Comparison of ENCODE assay signal across 2 cellular contexts in genomic region chr1:27886353-27886679, GRCh38.
TF ChIP-seq lines count a peak whose summit lies in the region.

No MANE protein-coding gene starts in this region.

TF ChIP-seq in liver, 16 proteins besides CTCF, POLR2A, EP300 and RAD21:
- no peak for TF ChIP-seq SP1 (IDR thresholded peaks at IDR 0.05)
- TF ChIP-seq EGR1 (IDR thresholded peaks at IDR 0.05; ENCODE audit: low read depth in 2 of 2), result no peak
- no peak for TF ChIP-seq FOXA1 (IDR thresholded peaks at IDR 0.05)
- TF ChIP-seq FOXA2 (IDR thresholded peaks at IDR 0.05), result no peak
- no peak for TF ChIP-seq REST (IDR thresholded peaks at IDR 0.05)
- no peak for TF ChIP-seq MAX (IDR thresholded peaks at IDR 0.05)
- TF ChIP-seq NR2F2 (IDR thresholded peaks at IDR 0.05), result no peak
- no peak for TF ChIP-seq RXRA (IDR thresholded peaks at IDR 0.05)
- TF ChIP-seq ZBTB33 (IDR thresholded peaks at IDR 0.05), result no peak
- no peak for TF ChIP-seq JUND (IDR thresholded peaks at IDR 0.05)
- TF ChIP-seq GABPA (IDR thresholded peaks at IDR 0.05 in 1 of 2, conservative IDR thresholded peaks at IDR 0.05 in 1 of 2), result no peak
- TF ChIP-seq HNF4A (conservative IDR thresholded peaks at IDR 0.05), result no peak

TF ChIP-seq in HepG2, 621 proteins besides CTCF, POLR2A, EP300 and RAD21:
- TF ChIP-seq TFDP2 (CRISPR knock-in tag; IDR thresholded peaks at IDR 0.05), result no peak
- no peak for TF ChIP-seq STAG1 (CRISPR knock-in tag; IDR thresholded peaks at IDR 0.05)
- TF ChIP-seq ZEB1 (IDR thresholded peaks at IDR 0.05; ENCODE audit: insufficient replicate concordance, low read depth), result no peak
- TF ChIP-seq DBP (CRISPR knock-in tag; IDR thresholded peaks at IDR 0.05; ENCODE audit: not compliant biosample characterization), result no peak
- no peak for TF ChIP-seq POGK (CRISPR knock-in tag; conservative IDR thresholded peaks at IDR 0.05)
- TF ChIP-seq ETS1 (CRISPR knock-in tag; IDR thresholded peaks at IDR 0.05), result no peak
- no peak for TF ChIP-seq PRPF4 (IDR thresholded peaks at IDR 0.05; ENCODE audit: low read depth, low read length, poor library complexity, severe bottlenecking)
- TF ChIP-seq ARNTL (CRISPR knock-in tag; IDR thresholded peaks at IDR 0.05), result no peak
- TF ChIP-seq CAMTA2 (CRISPR knock-in tag; IDR thresholded peaks at IDR 0.05; ENCODE audit: borderline replicate concordance), result no peak
- no peak for TF ChIP-seq ZBTB38 (CRISPR knock-in tag; IDR thresholded peaks at IDR 0.05)
- no peak for TF ChIP-seq RBAK (CRISPR knock-in tag; IDR thresholded peaks at IDR 0.05)
- TF ChIP-seq PHF20 (CRISPR knock-in tag; IDR thresholded peaks at IDR 0.05), result no peak
- no peak for TF ChIP-seq ZBTB46 (CRISPR knock-in tag; IDR thresholded peaks at IDR 0.05; ENCODE audit: borderline replicate concordance)
- TF ChIP-seq ZNF549 (CRISPR knock-in tag; IDR thresholded peaks at IDR 0.05), result no peak
- TF ChIP-seq PCBP1 (IDR thresholded peaks at IDR 0.05; ENCODE audit: borderline replicate concordance, low read depth, low read length), result no peak
- no peak for TF ChIP-seq SUZ12 (IDR thresholded peaks at IDR 0.05; ENCODE audit: low read depth, low read length)
- TF ChIP-seq SAP130 (CRISPR knock-in tag; IDR thresholded peaks at IDR 0.05; ENCODE audit: low read depth), result no peak
- TF ChIP-seq ZNF572 (CRISPR knock-in tag; IDR thresholded peaks at IDR 0.05), result no peak
- TF ChIP-seq ZNF891 (CRISPR knock-in tag; IDR thresholded peaks at IDR 0.05), result no peak
